Comparison of ENCODE assay signal across 10 cellular contexts in genomic region chr16:58734459-58734787, GRCh38. TPM values are rescaled to one million over a fixed set of nuclear protein-coding genes. Genes with fewer than 3 reads are reported as not detected.
DNase-seq lines count a peak whose midpoint lies in the region; ATAC-seq, FAIRE-seq and TF ChIP-seq lines count a peak whose summit lies in the region.
"Had no signal": no experiment of that assay in that cellular context is flagged by ENCODE, and none has a peak within 500 bp of the region (broad histone marks: within the 10 kb centered on the region; RNA-seq: fewer than 3 reads in every experiment).

No MANE protein-coding gene starts in this region.

- H3K9me3 ChIP-seq in cardiac muscle cell (ENCODE audit: low read depth) (no peaks in the 10 kb centered on the region), GM12878 (replicated peaks; ENCODE audit: control insufficient read depth, insufficient read depth, low read length) (no peaks in the 10 kb centered on the region), lung (ENCODE audit: control insufficient read depth in 2 of 2, insufficient read depth in 1 of 2, low read length in 1 of 2) (no peaks in the 10 kb centered on the region), upper lobe of right lung (no peaks in the 10 kb centered on the region)

- in situ Hi-C loops in GM12878 (cut with MboI) = loop anchor here (25.0 kb wide), 1 partner anchor 222 kb away; the partner anchor contains the start of genes NDRG4 and SETD6

- peak overlapping the region; percentile 92 for H2AFZ ChIP-seq in GM12878 (ENCODE audit: control insufficient read depth, low read depth, low read length)

- no peaks in the 10 kb centered on the region for H4K20me1 ChIP-seq in GM12878 (ENCODE audit: control insufficient read depth, insufficient read depth)

- intact Hi-C loops in left cardiac atrium (cut with DNase I) (loop anchor here in 1 of 2 donors (10.0 kb wide), 1 partner anchor 50 kb away; the partner anchor contains the start of gene SLC38A7), GM12878 (cut with micrococcal nuclease; ENCODE audit: unreplicated experiment) (loop anchor here (1.0 kb wide), 1 partner anchor 104 kb away; no protein-coding TSS in a partner anchor), upper lobe of right lung (cut with DNase I) (no loop called here), sciatic nerve (cut with DNase I) (no loop called here)

- TF ChIP-seq CTCF in cardiac muscle cell (IDR thresholded peaks at IDR 0.05; ENCODE audit: low read depth, low read length) (no peak), GM12878 (IDR thresholded peaks at IDR 0.05 in 2 of 3, conservative IDR thresholded peaks at IDR 0.05 in 1 of 3; ENCODE audit: control insufficient read depth in 2 of 3, extremely low read depth in 1 of 3, insufficient read depth in 1 of 3, low read depth in 3 of 3, low read length in 3 of 3) (no peak), lung (IDR thresholded peaks at IDR 0.05; ENCODE audit: control extremely low read depth, extremely low read depth) (no peak), upper lobe of right lung (IDR thresholded peaks at IDR 0.05) (no peak)

- H3K27ac ChIP-seq in cardiac muscle cell (no peak overlapping the region), GM12878 (ENCODE audit: control insufficient read depth, insufficient read depth) (no peak overlapping the region), lung (ENCODE audit: low read depth in 1 of 2, low read length in 1 of 2) (peak overlapping the region; percentile 84 to 85), upper lobe of right lung (peak overlapping the region; percentile 78)

- H3K9ac ChIP-seq in GM12878 (ENCODE audit: control insufficient read depth, insufficient read depth, low read length) = peak overlapping the region; percentile 82

- TF ChIP-seq RAD21 in GM12878 (IDR thresholded peaks at IDR 0.05; ENCODE audit: insufficient read depth, low read depth, low read length) = no peak

- no peak for TF ChIP-seq POLR2A in GM12878 (IDR thresholded peaks at IDR 0.05; ENCODE audit: low read depth, low read length)

- no peak for DNase-seq in cardiac muscle cell (ENCODE audit: low read depth in 1 of 2, low spot score in 1 of 2)
- DNase-seq in left cardiac atrium = no peak
- no peak for DNase-seq in GM12878 (ENCODE audit: low read depth, low spot score)
- no peak for DNase-seq in lung (ENCODE audit: low spot score)
- no peak for DNase-seq in upper lobe of right lung
- no peak for DNase-seq in hypothalamus (lab: John Stamatoyannopoulos, UW)
- DNase-seq in sciatic nerve (ENCODE audit: low spot score) = no peak

- no peak for ATAC-seq in left cardiac atrium
- ATAC-seq in GM12878 = no peak
- no peak for ATAC-seq in lung (ENCODE audit: insufficient read depth, low FRiP score)
- no peak for ATAC-seq in upper lobe of right lung
- ATAC-seq in GM19397 (IDR thresholded peaks at IDR 0.05; ENCODE audit: unreplicated experiment) = no peak
- no peak for ATAC-seq in sciatic nerve

- H3K4me1 ChIP-seq in cardiac muscle cell (ENCODE audit: low read depth) (peaks cover 13% of the 10 kb centered on the region), GM12878 (ENCODE audit: control insufficient read depth, insufficient read depth, low read length) (peaks cover 7% of the 10 kb centered on the region), lung (ENCODE audit: control insufficient read depth in 2 of 2, insufficient read depth in 2 of 2, low read length in 2 of 2) (peaks cover 0 to 5% of the 10 kb centered on the region in 2 donors), upper lobe of right lung (peaks cover 14% of the 10 kb centered on the region)

- peaks cover 46% of the 10 kb centered on the region for H3K79me2 ChIP-seq in GM12878 (ENCODE audit: control insufficient read depth, insufficient read depth, low read length)

- H3K4me3 ChIP-seq in cardiac muscle cell = peak overlapping the region; percentile 84
- no peak overlapping the region; the same call in 1 of the 2 replicates for H3K4me3 ChIP-seq in GM12878
- H3K4me3 ChIP-seq in lung = peak overlapping the region; percentile 97
- H3K4me3 ChIP-seq in upper lobe of right lung = peak overlapping the region; percentile 84

- BruUV-seq in GM12878 (replicated peaks; lab: Mats Ljungman, UMichigan) = no TSS peak

- CTCF ChIA-PET in GM12878 (lab: Yijun Ruan, JAX) = interaction anchor here (1.0 to 1.8 kb wide), 2 partner anchors 21 to 122 kb away, joined by 3 read pairs; no protein-coding TSS in a partner anchor

- RAD21 ChIA-PET in GM12878 (lab: Charles Lee; ENCODE audit: unreplicated experiment) = no interaction called here

- H3K27me3 ChIP-seq in cardiac muscle cell (no peaks in the 10 kb centered on the region), GM12878 (replicated peaks in 1 of 2; ENCODE audit: control insufficient read depth in 2 of 2, insufficient read depth in 2 of 2, low read length in 1 of 2) (no peaks in the 10 kb centered on the region; a peak in 1 of 4 replicates), lung (ENCODE audit: control insufficient read depth, insufficient read depth) (no peaks in the 10 kb centered on the region), upper lobe of right lung (no peaks in the 10 kb centered on the region)

- 16% methylated on average over 7 of the region's 8 CpGs for WGBS in GM12878 (ENCODE audit: insufficient coverage, insufficient replicate concordance, low lambda C conversion rate, missing lambda C conversion rate)
- WGBS in lung, 2 donors = 34 to 43% methylated on average over 8 of the region's 8 CpGs

- SMC1A ChIA-PET in GM12878 (lab: Charles Lee; ENCODE audit: uncharacterized antibody, unreplicated experiment) = interaction anchor here (1.2 kb wide), 1 partner anchor 50 kb away, joined by 3 read pairs; the partner anchor contains the start of gene SLC38A7

- no peak for TF ChIP-seq EP300 in GM12878 (IDR thresholded peaks at IDR 0.05; ENCODE audit: borderline replicate concordance in 1 of 2, control insufficient read depth in 1 of 2, low read depth in 2 of 2, low read length in 2 of 2)

- POLR2A ChIA-PET in GM12878 (lab: Charles Lee) = interaction anchor here (0.7 kb wide), 1 partner anchor 472 kb away, joined by 6 read pairs; no protein-coding TSS in a partner anchor

- H3K36me3 ChIP-seq in cardiac muscle cell (no peaks in the 10 kb centered on the region), GM12878 (ENCODE audit: control insufficient read depth in 2 of 2, insufficient read depth in 2 of 2, low read length in 1 of 2) (peaks cover 0 to 6% of the 10 kb centered on the region in 2 experiments; a peak in 1 of 4 replicates), lung (ENCODE audit: control insufficient read depth in 2 of 2, insufficient read depth in 2 of 2, low read length in 2 of 2) (peaks cover 0 to 3% of the 10 kb centered on the region in 2 donors), upper lobe of right lung (no peaks in the 10 kb centered on the region)

- H3K4me2 ChIP-seq in GM12878 (ENCODE audit: control insufficient read depth, insufficient read depth) = peak overlapping the region; percentile 64; the same call in 1 of the 2 replicates

- FAIRE-seq in GM12878 (lab: Jason Lieb, UNC) = no peak
- FAIRE-seq: colon, G401.6 had no signal

TF ChIP-seq in GM12878, 131 proteins besides CTCF, POLR2A, EP300 and RAD21 (continues in another document):
- TF ChIP-seq JUND (IDR thresholded peaks at IDR 0.05; ENCODE audit: low read depth, low read length) (no peak), MYB (IDR thresholded peaks at IDR 0.05; ENCODE audit: borderline replicate concordance, low read depth, low read length) (no peak)

RNA-seq across cellular contexts. Expression of gene GOT2, which starts 0.3 kb away (rescaled TPM):
- total RNA-seq in cardiac muscle cell (99.2 and 116 TPM in 2 replicates), left cardiac atrium (100 to 1,000 TPM; 270 TPM), GM12878 (2014; rRNA removed) (86.4 and 91.0 TPM in 2 replicates), GM12878 (2014; rRNA removed; fragmentation: Illumina TruSeq; extraction: Trizol) (53.9 and 54.7 TPM in 2 replicates), GM12878 (2021) (131 and 132 TPM in 2 replicates), lung (10 to 100 TPM; 29.4 to 56.6 TPM), upper lobe of right lung (51.6 TPM), sciatic nerve (38.7 TPM)
- polyA plus RNA-seq in cardiac muscle cell (201 and 211 TPM in 2 replicates), GM12878 (2011; rRNA removed) (39.2 and 41.7 TPM in 2 replicates), GM12878 (2014; fragmentation: Illumina TruSeq; extraction: Trizol) (145 and 156 TPM in 2 replicates), GM12878 (2014; fragmentation: Nextera tagmentation; extraction: Ambion mirVana) (10 to 100 TPM; 79.4 to 81.0 TPM), GM12878 (2014; rRNA removed) (59.3 and 63.2 TPM in 2 replicates), GM12878 (2016; fragmentation: Nextera tagmentation; extraction: Ambion mirVana) (100 to 1,000 TPM; 231 to 235 TPM), lung (10 to 100 TPM; 35.5 to 40.9 TPM)
- 34.0 and 35.6 TPM in 2 replicates for total RNA-seq in GM12878 (2013; cell fraction: nucleolus; rRNA removed)
- polyA plus RNA-seq in GM12878 (2011; ENCODE audit: low read depth) = 44.9 TPM
- 48.2 and 71.8 TPM in 2 replicates for polyA plus RNA-seq in GM12878 (2011; cell fraction: cytosol; rRNA removed)
- polyA plus RNA-seq in GM12878 (2011; cell fraction: nucleus; rRNA removed) = 66.9 and 82.5 TPM in 2 replicates
- 49.6 and 65.4 TPM in 2 replicates for polyA plus RNA-seq in GM12878 (2012)
- 46.4 and 47.4 TPM in 2 replicates for polyA minus RNA-seq in GM12878 (2011; rRNA and poly(A)+ RNA removed)
- polyA minus RNA-seq in GM12878 (2011; cell fraction: cytosol; rRNA and poly(A)+ RNA removed) = 55.7 and 57.1 TPM in 2 replicates
- 15.7 and 25.8 TPM in 2 replicates for polyA minus RNA-seq in GM12878 (2011; cell fraction: nucleus; rRNA and poly(A)+ RNA removed)

RNA-seq across cellular contexts. Expression of gene SLC38A7, which starts 49.9 kb away (rescaled TPM):
- 12.2 and 14.5 TPM in 2 replicates for total RNA-seq in cardiac muscle cell
- polyA plus RNA-seq in cardiac muscle cell = 11.9 and 22.4 TPM in 2 replicates
- 10 to 100 TPM; 20.8 to 21.4 TPM for total RNA-seq in left cardiac atrium
- total RNA-seq in GM12878 (2013; cell fraction: nucleolus; rRNA removed) = 16.7 and 19.5 TPM in 2 replicates
- total RNA-seq in GM12878 (2014; rRNA removed) = 3.0 and 3.8 TPM in 2 replicates
- total RNA-seq in GM12878 (2014; rRNA removed; fragmentation: Illumina TruSeq; extraction: Trizol) = 3.4 and 4.0 TPM in 2 replicates
- total RNA-seq in GM12878 (2021) = 6.2 and 7.8 TPM in 2 replicates
- polyA plus RNA-seq in GM12878 (2011; ENCODE audit: low read depth) = 2.2 TPM
- 1.1 and 2.8 TPM in 2 replicates for polyA plus RNA-seq in GM12878 (2011; rRNA removed)
- 3.1 and 4.5 TPM in 2 replicates for polyA plus RNA-seq in GM12878 (2011; cell fraction: cytosol; rRNA removed)
- polyA plus RNA-seq in GM12878 (2011; cell fraction: nucleus; rRNA removed) = 4.4 and 7.4 TPM in 2 replicates
- polyA plus RNA-seq in GM12878 (2012) = 2.8 and 3.4 TPM in 2 replicates
- polyA plus RNA-seq in GM12878 (2014; fragmentation: Illumina TruSeq; extraction: Trizol) = 4.9 and 5.5 TPM in 2 replicates
- polyA plus RNA-seq in GM12878 (2014; fragmentation: Nextera tagmentation; extraction: Ambion mirVana) = 1 to 10 TPM; 1.4 TPM
- polyA plus RNA-seq in GM12878 (2014; rRNA removed) = 5.8 and 6.1 TPM in 2 replicates
- polyA plus RNA-seq in GM12878 (2016; fragmentation: Nextera tagmentation; extraction: Ambion mirVana) = 1 to 10 TPM; 5.6 to 5.9 TPM
- 8.6 and 8.7 TPM in 2 replicates for polyA minus RNA-seq in GM12878 (2011; rRNA and poly(A)+ RNA removed)
- polyA minus RNA-seq in GM12878 (2011; cell fraction: cytosol; rRNA and poly(A)+ RNA removed) = 1.9 and 4.0 TPM in 2 replicates
- 5.8 and 14.1 TPM in 2 replicates for polyA minus RNA-seq in GM12878 (2011; cell fraction: nucleus; rRNA and poly(A)+ RNA removed)
- 10 to 100 TPM; 15.3 to 18.2 TPM for total RNA-seq in lung
- polyA plus RNA-seq in lung = 10 to 100 TPM; 11.3 to 14.4 TPM
- 24.1 TPM for total RNA-seq in upper lobe of right lung
- total RNA-seq in sciatic nerve = 15.6 TPM

Comparison
In these comparisons a context has a peak if more than half of its experiments do, and no peak if none do; other contexts are left out.
1. H3K27ac ChIP-seq: peak in lung (2 of 2) and upper lobe of right lung (single experiment); none in cardiac muscle cell (single experiment) and GM12878 (single experiment).